Comparison of ENCODE assay signal across 11 cellular contexts in genomic region chr9:137198051-137198747, GRCh38. TPM values are rescaled to one million over a fixed set of nuclear protein-coding genes. Genes with fewer than 3 reads are reported as not detected.
DNase-seq lines count a peak whose midpoint lies in the region; ATAC-seq and TF ChIP-seq lines count a peak whose summit lies in the region.
"Had no signal": no experiment of that assay in that cellular context is flagged by ENCODE, and none has a peak within 500 bp of the region (broad histone marks: within the 10 kb centered on the region; RNA-seq: fewer than 3 reads in every experiment).

No MANE protein-coding gene starts in this region.

- no peak for TF ChIP-seq POLR2A in vagina (IDR thresholded peaks at IDR 0.05)

- POLR2A ChIA-PET in WTC11 (lab: Charles Lee), result interaction anchor here (0.6 kb wide), 1 partner anchor 120 kb away, joined by 4 read pairs; no protein-coding TSS in a partner anchor

- no peaks in the 10 kb centered on the region for H3K9me3 Mint-ChIP-seq in activated T-cell treated with anti-CD3 and anti-CD28 coated beads, Interleukin-2, amount 50 U/mL, for 24 hours
- H3K9me3 Mint-ChIP-seq in WTC11, result no peaks in the 10 kb centered on the region
- H3K9me3 Mint-ChIP-seq in stimulated activated memory B cell treated with anti-CD40 and anti-IgM and Interleukin-4, amounts not matched to agents 10 μg/mL and 1 μg/mL and 100 μg/mL, for 72 hours, result no peaks in the 10 kb centered on the region
- no peaks in the 10 kb centered on the region for H3K9me3 Mint-ChIP-seq in activated naive CD8-positive, alpha-beta T cell treated with anti-CD3 and anti-CD28 coated beads, Interleukin-2, amount 50 U/mL, for 24 hours

- no peak overlapping the region for H3K27ac ChIP-seq in vagina
- H3K27ac ChIP-seq: prostate gland, thyroid gland had no signal

- intact Hi-C loops in vagina (cut with DNase I), result no loop called here

- peak overlapping the region; percentile 33 for H3K4me3 Mint-ChIP-seq in activated T-cell treated with anti-CD3 and anti-CD28 coated beads, Interleukin-2, amount 50 U/mL, for 24 hours
- peak overlapping the region; percentile 84 for H3K4me3 Mint-ChIP-seq in WTC11
- peak overlapping the region; percentile 81 for H3K4me3 Mint-ChIP-seq in stimulated activated memory B cell treated with anti-CD40 and anti-IgM and Interleukin-4, amounts not matched to agents 10 μg/mL and 1 μg/mL and 100 μg/mL, for 72 hours
- H3K4me3 Mint-ChIP-seq in activated naive CD8-positive, alpha-beta T cell treated with anti-CD3 and anti-CD28 coated beads, Interleukin-2, amount 50 U/mL, for 24 hours, result no peak overlapping the region

- no peaks in the 10 kb centered on the region for H3K27me3 ChIP-seq in vagina
- H3K27me3 ChIP-seq: thyroid gland had no signal

- CTCF ChIA-PET in WTC11 (lab: Charles Lee), result interaction anchor here (1.3 to 2.5 kb wide), 5 partner anchors 9 to 38 kb away, joined by 3 to 14 read pairs (median 10); partner anchors contain the start of genes LRRC26, RNF224 and SSNA1

- no peaks in the 10 kb centered on the region for H3K36me3 ChIP-seq in vagina
- H3K36me3 ChIP-seq: prostate gland, thyroid gland had no signal

- peaks cover 80% of the 10 kb centered on the region for H3K4me1 ChIP-seq in vagina

- no peak for DNase-seq in activated T-cell treated with anti-CD3 and anti-CD28 coated beads, Interleukin-2, amount 50 U/mL, for 24 hours
- DNase-seq in activated T-cell treated with anti-CD3 and anti-CD28 coated beads for 4 hours, result no peak
- DNase-seq in WTC11 (ENCODE audit: low spot score), result no peak
- peak; percentile 76 for DNase-seq in left lobe of liver (ENCODE audit: low spot score)
- no peak for DNase-seq in stimulated activated CD8-positive, alpha-beta memory T cell treated with anti-CD3 and anti-CD28 coated beads, Interleukin-4, amount 100 ng/mL, for 48 hours
- DNase-seq in vagina (ENCODE audit: extremely low spot score in 2 of 2), result no peak
- DNase-seq in activated naive CD8-positive, alpha-beta T cell treated with anti-CD3 and anti-CD28 coated beads, Interleukin-2, amount 50 U/mL, for 24 hours, result no peak
- DNase-seq: NCI-H69 had no signal

- H3K4me1 Mint-ChIP-seq in activated T-cell treated with anti-CD3 and anti-CD28 coated beads, Interleukin-2, amount 50 U/mL, for 24 hours (ENCODE audit: low read depth), result peaks cover 28% of the 10 kb centered on the region
- peaks cover 27% of the 10 kb centered on the region for H3K4me1 Mint-ChIP-seq in WTC11
- H3K4me1 Mint-ChIP-seq in stimulated activated memory B cell treated with anti-CD40 and anti-IgM and Interleukin-4, amounts not matched to agents 10 μg/mL and 1 μg/mL and 100 μg/mL, for 72 hours, result peaks cover 40% of the 10 kb centered on the region
- peaks cover 17% of the 10 kb centered on the region for H3K4me1 Mint-ChIP-seq in activated naive CD8-positive, alpha-beta T cell treated with anti-CD3 and anti-CD28 coated beads, Interleukin-2, amount 50 U/mL, for 24 hours

- H3K27me3 Mint-ChIP-seq in activated T-cell treated with anti-CD3 and anti-CD28 coated beads, Interleukin-2, amount 50 U/mL, for 24 hours, result no peaks in the 10 kb centered on the region
- H3K27me3 Mint-ChIP-seq in WTC11 (ENCODE audit: low read depth), result no peaks in the 10 kb centered on the region
- H3K27me3 Mint-ChIP-seq in stimulated activated memory B cell treated with anti-CD40 and anti-IgM and Interleukin-4, amounts not matched to agents 10 μg/mL and 1 μg/mL and 100 μg/mL, for 72 hours, result no peaks in the 10 kb centered on the region
- no peaks in the 10 kb centered on the region for H3K27me3 Mint-ChIP-seq in activated naive CD8-positive, alpha-beta T cell treated with anti-CD3 and anti-CD28 coated beads, Interleukin-2, amount 50 U/mL, for 24 hours

- H3K27ac Mint-ChIP-seq in activated T-cell treated with anti-CD3 and anti-CD28 coated beads, Interleukin-2, amount 50 U/mL, for 24 hours, result no peak overlapping the region
- no peak overlapping the region for H3K27ac Mint-ChIP-seq in WTC11
- no peak overlapping the region for H3K27ac Mint-ChIP-seq in stimulated activated memory B cell treated with anti-CD40 and anti-IgM and Interleukin-4, amounts not matched to agents 10 μg/mL and 1 μg/mL and 100 μg/mL, for 72 hours
- H3K27ac Mint-ChIP-seq in activated naive CD8-positive, alpha-beta T cell treated with anti-CD3 and anti-CD28 coated beads, Interleukin-2, amount 50 U/mL, for 24 hours, result no peak overlapping the region

- no peak for TF ChIP-seq CTCF in WTC11 (IDR thresholded peaks at IDR 0.05)
- TF ChIP-seq CTCF in vagina (IDR thresholded peaks at IDR 0.05), result no peak

- ATAC-seq in WTC11 (no peak), left lobe of liver (peak; percentile 6)
- no peak for ATAC-seq in stimulated activated memory B cell treated with anti-CD40 and anti-IgM and Interleukin-4, amounts not matched to agents 10 μg/mL and 1 μg/mL and 100 μg/mL, for 72 hours
- ATAC-seq in activated naive CD8-positive, alpha-beta T cell treated with anti-CD3 and anti-CD28 coated beads, Interleukin-2, amount 50 U/mL, for 24 hours, result no peak

- no peak overlapping the region for H3K4me3 ChIP-seq in vagina
- H3K4me3 ChIP-seq: thyroid gland had no signal

- peaks cover 8% of the 10 kb centered on the region for H3K36me3 Mint-ChIP-seq in activated T-cell treated with anti-CD3 and anti-CD28 coated beads, Interleukin-2, amount 50 U/mL, for 24 hours (ENCODE audit: low read depth)
- no peaks in the 10 kb centered on the region for H3K36me3 Mint-ChIP-seq in WTC11
- H3K36me3 Mint-ChIP-seq in stimulated activated memory B cell treated with anti-CD40 and anti-IgM and Interleukin-4, amounts not matched to agents 10 μg/mL and 1 μg/mL and 100 μg/mL, for 72 hours, result no peaks in the 10 kb centered on the region
- H3K36me3 Mint-ChIP-seq in activated naive CD8-positive, alpha-beta T cell treated with anti-CD3 and anti-CD28 coated beads, Interleukin-2, amount 50 U/mL, for 24 hours (ENCODE audit: low read depth), result no peaks in the 10 kb centered on the region

- H3K9me3 ChIP-seq in vagina, result no peaks in the 10 kb centered on the region
- H3K9me3 ChIP-seq: prostate gland, thyroid gland had no signal

TF ChIP-seq in WTC11, 78 proteins besides CTCF, POLR2A, EP300 and RAD21:
- TF ChIP-seq, protein P1, sequence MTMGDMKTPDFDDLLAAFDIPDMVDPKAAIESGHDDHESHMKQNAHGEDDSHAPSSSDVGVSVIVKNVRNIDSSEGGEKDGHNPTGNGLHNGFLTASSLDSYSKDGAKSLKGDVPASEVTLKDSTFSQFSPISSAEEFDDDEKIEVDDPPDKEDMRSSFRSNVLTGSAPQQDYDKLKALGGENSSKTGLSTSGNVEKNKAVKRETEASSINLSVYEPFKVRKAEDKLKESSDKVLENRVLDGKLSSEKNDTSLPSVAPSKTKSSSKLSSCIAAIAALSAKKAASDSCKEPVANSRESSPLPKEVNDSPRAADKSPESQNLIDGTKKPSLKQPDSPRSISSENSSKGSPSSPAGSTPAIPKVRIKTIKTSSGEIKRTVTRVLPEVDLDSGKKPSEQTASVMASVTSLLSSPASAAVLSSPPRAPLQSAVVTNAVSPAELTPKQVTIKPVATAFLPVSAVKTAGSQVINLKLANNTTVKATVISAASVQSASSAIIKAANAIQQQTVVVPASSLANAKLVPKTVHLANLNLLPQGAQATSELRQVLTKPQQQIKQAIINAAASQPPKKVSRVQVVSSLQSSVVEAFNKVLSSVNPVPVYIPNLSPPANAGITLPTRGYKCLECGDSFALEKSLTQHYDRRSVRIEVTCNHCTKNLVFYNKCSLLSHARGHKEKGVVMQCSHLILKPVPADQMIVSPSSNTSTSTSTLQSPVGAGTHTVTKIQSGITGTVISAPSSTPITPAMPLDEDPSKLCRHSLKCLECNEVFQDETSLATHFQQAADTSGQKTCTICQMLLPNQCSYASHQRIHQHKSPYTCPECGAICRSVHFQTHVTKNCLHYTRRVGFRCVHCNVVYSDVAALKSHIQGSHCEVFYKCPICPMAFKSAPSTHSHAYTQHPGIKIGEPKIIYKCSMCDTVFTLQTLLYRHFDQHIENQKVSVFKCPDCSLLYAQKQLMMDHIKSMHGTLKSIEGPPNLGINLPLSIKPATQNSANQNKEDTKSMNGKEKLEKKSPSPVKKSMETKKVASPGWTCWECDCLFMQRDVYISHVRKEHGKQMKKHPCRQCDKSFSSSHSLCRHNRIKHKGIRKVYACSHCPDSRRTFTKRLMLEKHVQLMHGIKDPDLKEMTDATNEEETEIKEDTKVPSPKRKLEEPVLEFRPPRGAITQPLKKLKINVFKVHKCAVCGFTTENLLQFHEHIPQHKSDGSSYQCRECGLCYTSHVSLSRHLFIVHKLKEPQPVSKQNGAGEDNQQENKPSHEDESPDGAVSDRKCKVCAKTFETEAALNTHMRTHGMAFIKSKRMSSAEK (CRISPR knock-in tag; IDR thresholded peaks at IDR 0.05; ENCODE audit: borderline replicate concordance), result no peak
- TF ChIP-seq GTF2I (CRISPR knock-in tag; conservative IDR thresholded peaks at IDR 0.05) (no peak), MLX (CRISPR knock-in tag; IDR thresholded peaks at IDR 0.05) (no peak), FOXJ3 (CRISPR knock-in tag; IDR thresholded peaks at IDR 0.05; ENCODE audit: borderline replicate concordance) (no peak), JAZF1 (CRISPR knock-in tag; IDR thresholded peaks at IDR 0.05) (no peak)
TF ChIP-seq in WTC11: peak in this region for 0.

RNA-seq across cellular contexts. Expression of gene TPRN, which starts 2.3 kb away (rescaled TPM):
- 33.4 to 43.1 TPM (median 38.1 TPM) in 3 replicates for total RNA-seq in WTC11 (2021)
- total RNA-seq in left lobe of liver, result 13.7 TPM
- total RNA-seq in vagina, result 6.9 TPM

RNA-seq across cellular contexts. Expression of gene TMEM203, which starts 7.2 kb away (rescaled TPM):
- total RNA-seq in WTC11 (2021) (46.7 to 50.6 TPM (median 47.4 TPM) in 3 replicates), left lobe of liver (24.5 TPM), vagina (24.6 TPM)

RNA-seq across cellular contexts. Expression of gene NDOR1, which starts 7.3 kb away (rescaled TPM):
- total RNA-seq in WTC11 (2021) (40.3 to 49.0 TPM (median 43.2 TPM) in 3 replicates), left lobe of liver (10.1 TPM), vagina (12.0 TPM)

RNA-seq across cellular contexts. Expression of gene SSNA1, which starts 9.7 kb away (rescaled TPM):
- 102 to 105 TPM (median 103 TPM) in 3 replicates for total RNA-seq in WTC11 (2021)
- total RNA-seq in left lobe of liver, result 29.4 TPM
- 49.8 TPM for total RNA-seq in vagina

RNA-seq across cellular contexts. Expression of gene ANAPC2, which starts 9.8 kb away (rescaled TPM):
- total RNA-seq in WTC11 (2021) (61.0 to 80.9 TPM (median 61.2 TPM) in 3 replicates), left lobe of liver (35.5 TPM), vagina (30.0 TPM)
